ENCODE assay signal across 4 cellular contexts in the genomic region with DNA sequence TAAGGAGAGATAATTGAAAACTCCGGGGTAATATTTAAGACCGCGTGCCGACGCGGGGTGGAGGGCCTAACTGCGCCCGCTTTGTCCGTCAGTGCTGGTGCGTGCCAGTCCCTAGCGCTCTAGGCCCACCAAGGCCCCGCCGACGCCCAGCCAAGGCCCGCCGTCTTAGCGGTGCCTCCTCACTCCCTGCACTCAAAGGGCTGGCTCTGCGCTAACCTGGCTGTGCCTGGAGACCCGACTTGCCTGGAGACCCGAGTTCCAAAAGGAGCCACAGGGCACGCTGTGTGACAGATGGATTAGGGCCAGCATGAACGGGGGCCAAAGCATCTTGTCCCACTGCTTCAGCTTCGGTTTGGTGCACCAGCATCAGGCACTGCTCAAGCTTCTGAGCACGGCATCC. TPM values are rescaled to one million over a fixed set of nuclear protein-coding genes. Genes with fewer than 3 reads are reported as not detected.
"Had no signal": no experiment of that assay in that cellular context is flagged by ENCODE, and none has a peak within 500 bp of the region (broad histone marks: within the 10 kb centered on the region; RNA-seq: fewer than 3 reads in every experiment).

No MANE protein-coding gene starts in this region.

RNA-seq across cellular contexts. Expression of gene HOXC4, which starts 53.6 kb away (rescaled TPM):
- total RNA-seq: chondrocyte, dermis microvascular lymphatic vessel endothelial cell, left ventricle myocardium superior, lung microvascular endothelial cell had no signal
